ENCODE assay signal across 26 cellular contexts in the genomic region with DNA sequence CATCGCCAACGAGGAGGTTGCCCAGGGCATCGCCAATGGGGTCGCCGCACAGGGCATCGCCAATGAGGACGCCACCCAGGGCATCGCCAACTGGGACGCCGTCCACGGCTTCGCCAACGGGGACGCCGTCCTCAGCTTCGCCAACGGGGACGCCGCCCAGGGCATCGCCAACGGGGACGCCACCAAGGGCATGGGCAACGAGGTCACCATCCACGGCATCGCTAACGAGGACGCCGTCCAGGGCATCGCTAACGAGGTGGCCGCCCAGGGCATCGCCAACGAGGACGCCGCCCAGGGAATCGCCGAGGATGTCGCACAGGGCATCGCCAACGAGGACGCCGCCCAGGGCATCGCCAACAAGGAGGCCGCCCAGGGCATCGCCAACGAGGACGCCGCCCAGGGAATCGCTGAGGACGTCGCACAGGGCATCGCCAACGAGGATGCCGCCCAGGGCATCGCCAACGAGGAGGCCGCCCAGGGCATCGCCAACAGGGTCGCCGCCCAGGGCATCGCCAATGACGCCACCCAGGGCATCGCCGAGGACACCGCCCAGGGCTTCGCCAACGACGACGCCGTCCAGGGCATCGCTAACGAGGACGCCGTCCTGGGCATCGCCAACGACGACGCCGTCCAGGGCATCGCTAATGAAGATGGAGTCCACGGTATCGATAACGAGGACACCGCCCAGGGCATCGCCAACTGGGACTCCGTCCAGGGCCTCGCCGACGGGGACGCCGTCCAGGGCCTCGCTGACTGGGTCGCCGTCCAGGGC.
"Had no signal": no experiment of that assay in that cellular context is flagged by ENCODE, and none has a peak within 500 bp of the region (broad histone marks: within the 10 kb centered on the region; RNA-seq: fewer than 3 reads in every experiment).

No MANE protein-coding gene starts in this region.

- H3K9me3 ChIP-seq: gastroesophageal sphincter had no signal

- H3K27ac ChIP-seq: brain microvascular endothelial cell, coronary artery, esophagus muscularis mucosa, foreskin keratinocyte, gastroesophageal sphincter had no signal

- H3K4me1 ChIP-seq: esophagus muscularis mucosa, foreskin keratinocyte, gastroesophageal sphincter had no signal

- H3K27me3 ChIP-seq: brain microvascular endothelial cell, esophagus muscularis mucosa, foreskin keratinocyte, gastroesophageal sphincter had no signal

- FAIRE-seq: astrocyte, bronchial epithelial cell had no signal

- H3K36me3 ChIP-seq: brain microvascular endothelial cell, esophagus muscularis mucosa, gastroesophageal sphincter had no signal

- H3K4me3 ChIP-seq: coronary artery, esophagus muscularis mucosa, gastroesophageal sphincter had no signal

- ATAC-seq: activated CD4-positive, alpha-beta T cell treated with anti-CD3 and anti-CD28 coated beads for 36 hours; activated CD8-positive, alpha-beta memory T cell treated with anti-CD3 and anti-CD28 coated beads, Interleukin-2, amount 10 ng/mL, durations not matched to agents 7 days and 5 days; activated CD8-positive, alpha-beta T cell treated with anti-CD3 and anti-CD28 coated beads, Interleukin-2, amount 10 ng/mL, durations not matched to agents 7 days and 5 days; activated naive CD4-positive, alpha-beta T cell treated with anti-CD3 and anti-CD28 coated beads, Interleukin-2, amount 50 U/mL, for 72 hours; effector memory CD8-positive, alpha-beta T cell; foreskin keratinocyte; gastroesophageal sphincter had no signal

- DNase-seq: activated CD4-positive, alpha-beta memory T cell treated with anti-CD3 and anti-CD28 coated beads for 36 hours; activated CD4-positive, alpha-beta T cell treated with anti-CD3 and anti-CD28 coated beads for 36 hours; activated CD4-positive, alpha-beta T cell treated with anti-CD3 and anti-CD28 coated beads, Interleukin-2, amount 10 ng/mL, durations not matched to agents 24 days and 14 days; activated CD4-positive, CD25-positive, alpha-beta regulatory T cell; activated CD4-positive, CD25-positive, alpha-beta regulatory T cell treated with anti-CD3 and anti-CD28 coated beads, Interleukin-2, amount 50 U/mL, for 72 hours; activated CD8-positive, alpha-beta memory T cell treated with anti-CD3 and anti-CD28 coated beads, Interleukin-2, amount 10 ng/mL, durations not matched to agents 7 days and 5 days; activated CD8-positive, alpha-beta memory T cell treated with anti-CD3 and anti-CD28 coated beads, Interleukin-2, amount 50 U/mL, for 4 hours; activated CD8-positive, alpha-beta T cell treated with anti-CD3 and anti-CD28 coated beads, Interleukin-2, amount 10 ng/mL, durations not matched to agents 7 days and 5 days; activated gamma-delta T cell; activated naive CD4-positive, alpha-beta T cell; activated naive CD4-positive, alpha-beta T cell treated with anti-CD3 and anti-CD28 coated beads, Interleukin-2, amount 10 ng/mL, durations not matched to agents 7 days and 5 days; activated naive CD8-positive, alpha-beta T cell treated with anti-CD3 and anti-CD28 coated beads, Interleukin-2, amount 10 ng/mL, durations not matched to agents 7 days and 5 days; activated T-cell treated with anti-CD3 and anti-CD28 coated beads, Interleukin-2, amount 50 U/mL, for 1 hour; activated T-cell treated with anti-CD3 and anti-CD28 coated beads, Interleukin-2, amount 50 U/mL, for 48 hours; brain microvascular endothelial cell; effector CD4-positive, alpha-beta T cell; effector memory CD8-positive, alpha-beta T cell; erythroblast; foreskin keratinocyte; T-helper 2 cell had no signal
